ENCODE assay signal across 20 cellular contexts in the genomic region with DNA sequence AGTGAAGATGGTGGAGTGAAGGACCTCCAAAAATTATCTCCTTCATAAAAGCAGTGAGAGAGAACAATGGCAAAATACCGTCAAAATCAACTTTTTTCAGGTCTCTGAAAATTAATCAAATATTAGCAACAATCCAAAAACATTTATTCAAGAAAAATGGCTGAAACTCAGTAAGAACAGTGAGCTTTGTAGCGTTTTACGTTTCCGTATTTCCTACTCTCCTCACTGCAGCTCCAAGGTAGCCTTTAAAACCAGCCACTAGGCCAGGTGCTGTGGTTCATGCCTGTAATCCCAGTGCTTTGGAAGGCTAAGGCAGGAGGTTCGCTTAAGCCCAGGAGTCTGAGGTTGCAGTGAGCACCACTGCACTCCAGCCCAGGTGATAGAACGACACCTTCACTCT. TPM values are rescaled to one million over a fixed set of nuclear protein-coding genes. Genes with fewer than 3 reads are reported as not detected.
DNase-seq lines count a peak whose midpoint lies in the region; ATAC-seq and TF ChIP-seq lines count a peak whose summit lies in the region.
"Had no signal": no experiment of that assay in that cellular context is flagged by ENCODE, and none has a peak within 500 bp of the region (broad histone marks: within the 10 kb centered on the region; RNA-seq: fewer than 3 reads in every experiment).

No MANE protein-coding gene starts in this region.

- peak overlapping the region; percentile 11 to 47 for H3K27ac Mint-ChIP-seq in natural killer cell
- no peak overlapping the region for H3K27ac Mint-ChIP-seq in natural killer cell treated with Interleukin-12 subunit alpha and Interleukin-12 subunit beta and Interleukin-15 and Interleukin-18, amount 100 ng/mL, for 72 hours
- peak overlapping the region; percentile 85 for H3K27ac Mint-ChIP-seq in chondrocyte (ENCODE audit: unreplicated experiment)
- peak overlapping the region in 6 of 9 donors; percentile 26 to 72 (median 51) for H3K27ac Mint-ChIP-seq in naive thymus-derived CD4-positive, alpha-beta T cell
- H3K27ac Mint-ChIP-seq: B cell; CD8-positive, alpha-beta T cell; H9 had no signal

- TF ChIP-seq CTCF in natural killer cell (IDR thresholded peaks at IDR 0.05), result no peak
- TF ChIP-seq CTCF in chondrocyte (IDR thresholded peaks at IDR 0.05), result no peak
- no peak for TF ChIP-seq CTCF in breast epithelium (IDR thresholded peaks at IDR 0.05)
- no peak for TF ChIP-seq CTCF in esophagus squamous epithelium (IDR thresholded peaks at IDR 0.05)

- H3K27me3 Mint-ChIP-seq in natural killer cell (ENCODE audit: low read depth in 2 of 2) (no peaks in the 10 kb centered on the region), chondrocyte (ENCODE audit: low read depth) (no peaks in the 10 kb centered on the region)
- no peaks in the 10 kb centered on the region for H3K27me3 Mint-ChIP-seq in natural killer cell treated with Interleukin-12 subunit alpha and Interleukin-12 subunit beta and Interleukin-15 and Interleukin-18, amount 100 ng/mL, for 72 hours
- no peaks in the 10 kb centered on the region for H3K27me3 Mint-ChIP-seq in naive thymus-derived CD4-positive, alpha-beta T cell

- H3K9me3 Mint-ChIP-seq in natural killer cell (peaks cover 2 to 3% of the 10 kb centered on the region in 2 donors), chondrocyte (ENCODE audit: low read depth) (peaks cover 13% of the 10 kb centered on the region)
- peaks cover 5% of the 10 kb centered on the region for H3K9me3 Mint-ChIP-seq in natural killer cell treated with Interleukin-12 subunit alpha and Interleukin-12 subunit beta and Interleukin-15 and Interleukin-18, amount 100 ng/mL, for 72 hours
- peaks cover 6 to 25% (median 17%) of the 10 kb centered on the region in 11 donors for H3K9me3 Mint-ChIP-seq in naive thymus-derived CD4-positive, alpha-beta T cell

- TF ChIP-seq POLR2A in breast epithelium (IDR thresholded peaks at IDR 0.05) (no peak), esophagus squamous epithelium (IDR thresholded peaks at IDR 0.05) (no peak)

- POLR2A ChIA-PET in naive thymus-derived CD4-positive, alpha-beta T cell (lab: Charles Lee), result interaction anchor here (0.6 to 1.1 kb wide), 2 partner anchors 38 to 44 kb away, joined by 3 to 5 read pairs; partner anchors contain the start of gene ATP10A

- no peaks in the 10 kb centered on the region for H3K27me3 ChIP-seq in naive thymus-derived CD4-positive, alpha-beta T cell (ENCODE audit: control insufficient read depth in 2 of 2, insufficient read depth in 2 of 2, low read length in 2 of 2)
- no peaks in the 10 kb centered on the region for H3K27me3 ChIP-seq in breast epithelium
- H3K27me3 ChIP-seq in esophagus squamous epithelium, result no peaks in the 10 kb centered on the region
- H3K27me3 ChIP-seq: BLaER1 treated with 17β-estradiol and CSF1 and Interleukin-3, amounts not matched to agents 10 nM and 100 nM had no signal

- ATAC-seq in natural killer cell, result no peak
- ATAC-seq in natural killer cell treated with Interleukin-12 subunit alpha and Interleukin-12 subunit beta and Interleukin-15 and Interleukin-18, amount 100 ng/mL, for 72 hours, result no peak
- ATAC-seq in naive thymus-derived CD4-positive, alpha-beta T cell, result no peak
- no peak for ATAC-seq in HG02763 (IDR thresholded peaks at IDR 0.05; ENCODE audit: unreplicated experiment)
- ATAC-seq: CD8-positive, alpha-beta T cell; GM12878; HepG2 had no signal

- H3K9me3 ChIP-seq in naive thymus-derived CD4-positive, alpha-beta T cell (ENCODE audit: control insufficient read depth in 2 of 3, low read length in 3 of 3), result peaks cover 0 to 7% (median 0%) of the 10 kb centered on the region in 3 experiments
- H3K9me3 ChIP-seq in breast epithelium (no peaks in the 10 kb centered on the region), esophagus squamous epithelium (no peaks in the 10 kb centered on the region)

- H3K36me3 Mint-ChIP-seq in natural killer cell (peaks cover 7% of the 10 kb centered on the region), chondrocyte (ENCODE audit: low read depth) (peaks cover 24% of the 10 kb centered on the region)
- peaks cover 15% of the 10 kb centered on the region for H3K36me3 Mint-ChIP-seq in natural killer cell treated with Interleukin-12 subunit alpha and Interleukin-12 subunit beta and Interleukin-15 and Interleukin-18, amount 100 ng/mL, for 72 hours
- peaks cover 22 to 51% (median 41%) of the 10 kb centered on the region in 5 donors for H3K36me3 Mint-ChIP-seq in naive thymus-derived CD4-positive, alpha-beta T cell

- H3K4me1 Mint-ChIP-seq in natural killer cell (peaks cover 75 to 83% of the 10 kb centered on the region in 2 donors), chondrocyte (ENCODE audit: low read depth) (peaks cover 89% of the 10 kb centered on the region)
- peaks cover 16 to 30% of the 10 kb centered on the region in 2 donors for H3K4me1 Mint-ChIP-seq in natural killer cell treated with Interleukin-12 subunit alpha and Interleukin-12 subunit beta and Interleukin-15 and Interleukin-18, amount 100 ng/mL, for 72 hours (ENCODE audit: low read depth in 2 of 2)
- peaks cover 26 to 90% (median 84%) of the 10 kb centered on the region in 7 donors for H3K4me1 Mint-ChIP-seq in naive thymus-derived CD4-positive, alpha-beta T cell
- H3K4me1 Mint-ChIP-seq: B cell had no signal

- H3K4me3 Mint-ChIP-seq in natural killer cell (no peak overlapping the region), chondrocyte (ENCODE audit: unreplicated experiment) (no peak overlapping the region)
- H3K4me3 Mint-ChIP-seq in natural killer cell treated with Interleukin-12 subunit alpha and Interleukin-12 subunit beta and Interleukin-15 and Interleukin-18, amount 100 ng/mL, for 72 hours, result no peak overlapping the region
- peak overlapping the region in 2 of 10 donors; percentile 23 to 43 for H3K4me3 Mint-ChIP-seq in naive thymus-derived CD4-positive, alpha-beta T cell
- H3K4me3 Mint-ChIP-seq: B cell; CD8-positive, alpha-beta T cell; H9 had no signal

- intact Hi-C loops in natural killer cell (cut with micrococcal nuclease) (no loop called here), breast epithelium (cut with DNase I; ENCODE audit: low total_unique reads) (no loop called here), esophagus squamous epithelium (cut with DNase I) (no loop called here)
- intact Hi-C loops in naive thymus-derived CD4-positive, alpha-beta T cell (cut with micrococcal nuclease), result no loop called here

- no peak overlapping the region for H3K4me3 ChIP-seq in naive thymus-derived CD4-positive, alpha-beta T cell (ENCODE audit: low read length)
- H3K4me3 ChIP-seq in breast epithelium, result no peak overlapping the region
- no peak overlapping the region for H3K4me3 ChIP-seq in esophagus squamous epithelium
- H3K4me3 ChIP-seq: BLaER1 treated with 17β-estradiol and CSF1 and Interleukin-3, amounts not matched to agents 10 nM and 100 nM; GM12878 had no signal

- peaks cover 0 to 4% (median 0%) of the 10 kb centered on the region in 3 experiments for H3K36me3 ChIP-seq in naive thymus-derived CD4-positive, alpha-beta T cell (ENCODE audit: control insufficient read depth in 2 of 3, insufficient read depth in 3 of 3, low read length in 3 of 3)
- no peaks in the 10 kb centered on the region for H3K36me3 ChIP-seq in breast epithelium
- no peaks in the 10 kb centered on the region for H3K36me3 ChIP-seq in esophagus squamous epithelium

- no peak for DNase-seq in natural killer cell
- no peak for DNase-seq in natural killer cell treated with Interleukin-12 subunit alpha and Interleukin-12 subunit beta and Interleukin-15 and Interleukin-18, amount 100 ng/mL, for 72 hours (ENCODE audit: low spot score)
- no peak for DNase-seq in chondrocyte (ENCODE audit: low spot score)
- DNase-seq in naive thymus-derived CD4-positive, alpha-beta T cell, result no peak
- no peak for DNase-seq in NCI-H2227 treated with DMSO at 0.1 percent for 48 hours (lab: John Stamatoyannopoulos, UW)
- no peak for DNase-seq in breast epithelium (ENCODE audit: low spot score in 2 of 2)
- DNase-seq in esophagus squamous epithelium (lab: John Stamatoyannopoulos, UW), result no peak
- DNase-seq: 8988T; CD8-positive, alpha-beta T cell; COR-L47; DMS 273 treated with DMSO at 0.1 percent for 48 hours; DMS53; DND-41; EL; H9 had no signal

- CTCF ChIA-PET in naive thymus-derived CD4-positive, alpha-beta T cell (lab: Charles Lee), result no interaction called here

- peaks cover 0 to 19% of the 10 kb centered on the region in 2 donors for H3K4me1 ChIP-seq in naive thymus-derived CD4-positive, alpha-beta T cell (ENCODE audit: control insufficient read depth in 2 of 2, insufficient read depth in 2 of 2, low read length in 2 of 2)
- no peaks in the 10 kb centered on the region for H3K4me1 ChIP-seq in breast epithelium
- H3K4me1 ChIP-seq in esophagus squamous epithelium, result peaks cover 0 to 7% (median 0%) of the 10 kb centered on the region in 3 donors

- 73 to 82% methylated on average over 5 to 6 of the region's 6 CpGs for WGBS in esophagus squamous epithelium, 2 donors

- H3K27ac ChIP-seq in naive thymus-derived CD4-positive, alpha-beta T cell (ENCODE audit: low read depth, low read length), result no peak overlapping the region
- H3K27ac ChIP-seq in breast epithelium (no peak overlapping the region), esophagus squamous epithelium (no peak overlapping the region)
- H3K27ac ChIP-seq: BLaER1 treated with 17β-estradiol and CSF1 and Interleukin-3, amounts not matched to agents 10 nM and 100 nM had no signal

RNA-seq across cellular contexts. Expression of gene ATP10A, which starts 38.5 kb away (rescaled TPM):
- 10 to 100 TPM; 50.1 to 67.0 (median 51.2) TPM for total RNA-seq in natural killer cell
- 10 to 100 TPM; 16.6 to 22.8 TPM for total RNA-seq in natural killer cell treated with Interleukin-12 subunit alpha and Interleukin-12 subunit beta and Interleukin-15 and Interleukin-18, amount 100 ng/mL, for 72 hours
- 160 to 190 TPM (median 163 TPM) in 3 replicates for total RNA-seq in chondrocyte
- 10 to 100 TPM; 56.7 to 86.4 (median 71.2) TPM for total RNA-seq in naive thymus-derived CD4-positive, alpha-beta T cell
- 10 to 100 TPM in 1 of 2 donors, 1 to 10 TPM in 1; 7.2 to 18.5 TPM for polyA plus RNA-seq in naive thymus-derived CD4-positive, alpha-beta T cell
- 10 to 100 TPM in 1 of 3 donors, 1 to 10 TPM in 2; 6.4 to 17.4 (median 7.2) TPM for total RNA-seq in breast epithelium
- 1 to 10 TPM in 3 of 4 donors, under 1 TPM in 1; 0.88 to 6.3 (median 1.9) TPM for total RNA-seq in esophagus squamous epithelium

Comparison
In these comparisons a context has a peak if more than half of its experiments do, and no peak if none do; other contexts are left out.
1. H3K27ac Mint-ChIP-seq: peak in natural killer cell (2 of 2), chondrocyte (single experiment) and naive thymus-derived CD4-positive, alpha-beta T cell (6 of 9); none in natural killer cell treated with Interleukin-12 subunit alpha and Interleukin-12 subunit beta and Interleukin-15 and Interleukin-18, amount 100 ng/mL, for 72 hours (0 of 2).